Comparison of ENCODE assay signal across 22 cellular contexts in genomic region chr18:26721876-26722581, GRCh38.
"Had no signal": no experiment of that assay in that cellular context is flagged by ENCODE, and none has a peak within 500 bp of the region (broad histone marks: within the 10 kb centered on the region; RNA-seq: fewer than 3 reads in every experiment).

No MANE protein-coding gene starts in this region.

- H3K36me3 Mint-ChIP-seq: activated CD4-positive, alpha-beta memory T cell treated with anti-CD3 and anti-CD28 coated beads for 36 hours; activated naive CD8-positive, alpha-beta T cell; immature natural killer cell; naive B cell had no signal

- H3K27me3 Mint-ChIP-seq: activated B cell treated with CpG ODN at 0.5 μM for 24 hours; activated CD4-positive, alpha-beta memory T cell treated with anti-CD3 and anti-CD28 coated beads for 36 hours; activated naive CD8-positive, alpha-beta T cell; naive B cell had no signal

- ATAC-seq: esophagus mucosa, gastroesophageal sphincter, heart right ventricle, mucosa of descending colon had no signal

- H3K4me1 ChIP-seq: gastroesophageal sphincter, prostate gland, right atrium auricular region, tibial artery had no signal

- H3K4me3 ChIP-seq: gastroesophageal sphincter, heart right ventricle, mucosa of descending colon, prostate gland, right atrium auricular region, tibial artery had no signal

- H3K9me3 ChIP-seq: gastroesophageal sphincter, heart right ventricle, mucosa of descending colon, prostate gland, right atrium auricular region, tibial artery had no signal

- H3K36me3 ChIP-seq: gastroesophageal sphincter, heart right ventricle, prostate gland, right atrium auricular region, tibial artery had no signal

- H3K27ac Mint-ChIP-seq: activated B cell treated with CpG ODN at 0.5 μM for 24 hours; activated CD4-positive, alpha-beta memory T cell treated with anti-CD3 and anti-CD28 coated beads for 36 hours; activated naive CD8-positive, alpha-beta T cell; immature natural killer cell; naive B cell had no signal

- H3K27ac ChIP-seq: gastroesophageal sphincter, heart right ventricle, prostate gland, right atrium auricular region, tibial artery had no signal

- H3K4me3 Mint-ChIP-seq: activated B cell treated with CpG ODN at 0.5 μM for 24 hours; activated CD4-positive, alpha-beta memory T cell treated with anti-CD3 and anti-CD28 coated beads for 36 hours; activated naive CD8-positive, alpha-beta T cell; immature natural killer cell; naive B cell had no signal

- H3K27me3 ChIP-seq: gastroesophageal sphincter, heart right ventricle, right atrium auricular region, tibial artery had no signal

- H3K4me1 Mint-ChIP-seq: activated B cell treated with CpG ODN at 0.5 μM for 24 hours, immature natural killer cell, naive B cell had no signal

- H3K9me3 Mint-ChIP-seq: activated B cell treated with CpG ODN at 0.5 μM for 24 hours; activated CD4-positive, alpha-beta memory T cell treated with anti-CD3 and anti-CD28 coated beads for 36 hours had no signal

- DNase-seq: activated B cell treated with CpG ODN at 0.5 μM for 24 hours; activated CD4-positive, alpha-beta memory T cell treated with anti-CD3 and anti-CD28 coated beads for 36 hours; activated CD4-positive, alpha-beta T cell treated with anti-CD3 and anti-CD28 coated beads for 4 hours; activated T-cell treated with anti-CD3 and anti-CD28 coated beads for 4 hours; cerebellar nuclear complex; cortex of kidney; effector CD4-positive, alpha-beta T cell; heart right ventricle; immature natural killer cell; kidney glomerular epithelial cell; mesenchymal stem cell; mucosa of descending colon; naive B cell; stimulated activated CD4-positive, alpha-beta T cell treated with anti-CD3 and anti-CD28 coated beads, Interleukin-12 subunit alpha, Interleukin-12 subunit beta, amount 100 ng/mL, for 4 hours; stimulated activated CD4-positive, alpha-beta T cell treated with anti-CD3 and anti-CD28 coated beads, Interleukin-1b, Interleukin-23, amount 100 ng/mL, for 48 hours; stimulated activated naive CD4-positive, alpha-beta T cell treated with Interleukin-2 at 50 U/mL for 16 hours; tibial artery had no signal
